In the genomic region with DNA sequence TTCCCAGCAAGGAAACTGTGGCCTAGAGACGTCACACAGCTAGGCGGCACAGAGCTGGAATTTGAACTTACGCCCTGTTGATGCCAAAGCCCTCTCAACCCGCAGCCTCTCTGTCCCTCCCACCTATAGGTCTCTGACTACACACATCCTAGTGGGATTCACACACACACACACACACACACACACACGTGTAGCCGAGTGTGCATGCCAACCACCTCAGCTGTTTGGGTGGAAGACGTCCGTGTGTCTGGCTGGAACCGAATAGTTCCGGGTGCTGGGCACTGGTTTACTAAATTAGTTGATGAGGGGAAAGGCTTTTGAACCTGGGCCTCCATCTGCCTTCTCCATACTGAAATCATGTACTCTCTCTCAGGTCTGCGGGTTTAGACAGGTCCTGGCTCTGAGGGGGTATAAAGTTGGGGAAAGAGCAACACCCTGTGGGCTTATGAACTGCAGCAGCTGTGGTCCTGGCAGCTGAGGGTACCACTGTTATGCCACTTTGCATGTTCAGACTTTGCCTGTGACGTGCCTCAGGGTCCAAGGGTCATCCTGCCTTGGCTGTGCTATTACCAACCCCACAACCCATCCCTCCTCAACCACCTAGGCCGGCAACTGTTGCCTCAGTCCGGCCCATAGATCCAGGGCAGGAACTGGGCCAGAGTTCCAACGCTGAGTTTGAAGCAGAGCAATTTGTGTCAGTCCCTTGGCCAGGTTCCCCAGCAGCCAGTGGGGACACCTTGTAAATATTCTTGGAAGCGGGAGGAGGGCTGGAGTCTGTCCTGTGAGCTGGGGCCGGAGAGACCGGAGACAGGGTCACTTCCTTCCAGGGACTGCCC, we compare ENCODE assay signal across 14 cellular contexts.
DNase-seq lines count a peak whose midpoint lies in the region; ATAC-seq lines count a peak whose summit lies in the region.
"Had no signal": no experiment of that assay in that cellular context is flagged by ENCODE, and none has a peak within 500 bp of the region (broad histone marks: within the 10 kb centered on the region; RNA-seq: fewer than 3 reads in every experiment).

No MANE protein-coding gene starts in this region.

- no peak for ATAC-seq in HG03378 (IDR thresholded peaks at IDR 0.05; ENCODE audit: unreplicated experiment)
- ATAC-seq: stimulated activated naive B cell treated with anti-CD40 and anti-IgM and Interleukin-4, amounts not matched to agents 10 μg/mL and 1 μg/mL and 100 μg/mL, for 72 hours had no signal

- peak; percentile 10 for DNase-seq in NCI-H2171 treated with DMSO at 0.1 percent for 48 hours (lab: John Stamatoyannopoulos, UW)
- DNase-seq in NCI-H2171 (lab: John Stamatoyannopoulos, UW), result no peak
- peak in 45 of 58 donors; percentile 12 to 77 (median 44) for DNase-seq in anterior cingulate cortex (lab: John Stamatoyannopoulos, UW)
- DNase-seq in medulla oblongata (ENCODE audit: extremely low spot score), result peak; percentile 64
- DNase-seq in putamen (ENCODE audit: low spot score), result peak; percentile 65
- DNase-seq in DMS79 treated with DMSO at 0.1 percent for 48 hours (lab: John Stamatoyannopoulos, UW), result no peak
- DNase-seq in central memory CD4-positive, alpha-beta T cell, result no peak
- DNase-seq: amniotic stem cell; KBM-7; NCI-H1048; occipital lobe; stimulated activated CD4-positive, alpha-beta T cell treated with anti-CD3 and anti-CD28 coated beads, Interleukin-12 subunit alpha, Interleukin-12 subunit beta, amount 100 ng/mL, for 4 hours; stimulated activated naive B cell treated with anti-CD40 and anti-IgM and Interleukin-4, amounts not matched to agents 10 μg/mL and 1 μg/mL and 100 μg/mL, for 72 hours had no signal

Comparison
In these comparisons a context has a peak if more than half of its experiments do, and no peak if none do; other contexts are left out.
1. DNase-seq: peak in NCI-H2171 treated with DMSO at 0.1 percent for 48 hours (single experiment), anterior cingulate cortex (45 of 58), medulla oblongata (single experiment) and putamen (single experiment); none in NCI-H2171 (single experiment), DMS79 treated with DMSO at 0.1 percent for 48 hours (single experiment) and central memory CD4-positive, alpha-beta T cell (single experiment).